Comparison of ENCODE assay signal across 28 cellular contexts in genomic region chr12:116448165-116448756, GRCh38.
"Had no signal": no experiment of that assay in that cellular context is flagged by ENCODE, and none has a peak within 500 bp of the region (broad histone marks: within the 10 kb centered on the region; RNA-seq: fewer than 3 reads in every experiment).

No MANE protein-coding gene starts in this region.

- H3K4me1 Mint-ChIP-seq: central memory CD8-positive, alpha-beta T cell had no signal

- H3K9me3 Mint-ChIP-seq: activated CD4-positive, alpha-beta memory T cell treated with anti-CD3 and anti-CD28 coated beads for 36 hours; activated CD4-positive, alpha-beta T cell treated with anti-CD3 and anti-CD28 coated beads, Interleukin-2, amount 10 ng/mL, durations not matched to agents 7 days and 5 days; activated naive CD4-positive, alpha-beta T cell treated with anti-CD3 and anti-CD28 coated beads, Interleukin-2, amount 50 U/mL, for 72 hours; activated naive CD8-positive, alpha-beta T cell treated with anti-CD3 and anti-CD28 coated beads, Interleukin-2, amount 50 U/mL, for 24 hours; activated T-cell treated with anti-CD3 and anti-CD28 coated beads, Interleukin-2, amount 50 U/mL, for 4 hours; central memory CD8-positive, alpha-beta T cell; T-helper 1 cell treated with Interleukin-12 subunit alpha and Interleukin-12 subunit beta and Interleukin-4 antibody, amounts not matched to agents 30 μg/mL and 1 μg/mL, for 36 hours had no signal

- H3K4me3 ChIP-seq: ascending aorta, body of pancreas had no signal

- H3K4me1 ChIP-seq: ascending aorta, body of pancreas had no signal

- H3K27ac Mint-ChIP-seq: activated CD4-positive, alpha-beta memory T cell treated with anti-CD3 and anti-CD28 coated beads for 36 hours; activated CD4-positive, alpha-beta T cell treated with anti-CD3 and anti-CD28 coated beads, Interleukin-2, amount 10 ng/mL, durations not matched to agents 7 days and 5 days; activated naive CD8-positive, alpha-beta T cell treated with anti-CD3 and anti-CD28 coated beads, Interleukin-2, amount 50 U/mL, for 24 hours; T-helper 1 cell treated with Interleukin-12 subunit alpha and Interleukin-12 subunit beta and Interleukin-4 antibody, amounts not matched to agents 30 μg/mL and 1 μg/mL, for 36 hours had no signal

- H3K4me3 Mint-ChIP-seq: activated CD4-positive, alpha-beta memory T cell treated with anti-CD3 and anti-CD28 coated beads for 36 hours; activated CD4-positive, alpha-beta T cell treated with anti-CD3 and anti-CD28 coated beads, Interleukin-2, amount 10 ng/mL, durations not matched to agents 7 days and 5 days; activated naive CD8-positive, alpha-beta T cell treated with anti-CD3 and anti-CD28 coated beads, Interleukin-2, amount 50 U/mL, for 24 hours; activated T-cell treated with anti-CD3 and anti-CD28 coated beads, Interleukin-2, amount 50 U/mL, for 4 hours; central memory CD8-positive, alpha-beta T cell; T-helper 1 cell treated with Interleukin-12 subunit alpha and Interleukin-12 subunit beta and Interleukin-4 antibody, amounts not matched to agents 30 μg/mL and 1 μg/mL, for 36 hours had no signal

- DNase-seq: activated CD4-positive, alpha-beta memory T cell treated with anti-CD3 and anti-CD28 coated beads for 36 hours; activated CD4-positive, alpha-beta T cell treated with anti-CD3 and anti-CD28 coated beads, Interleukin-2, amount 10 ng/mL, durations not matched to agents 7 days and 5 days; activated CD4-positive, CD25-positive, alpha-beta regulatory T cell; activated CD8-positive, alpha-beta memory T cell treated with anti-CD3 and anti-CD28 coated beads for 24 hours; activated effector memory CD4-positive, alpha-beta T cell treated with anti-CD3 and anti-CD28 coated beads, Interleukin-2, amount 50 U/mL, for 16 hours; activated naive CD4-positive, alpha-beta T cell treated with Interleukin-2 at 50 U/mL for 16 hours; activated naive CD8-positive, alpha-beta T cell treated with anti-CD3 and anti-CD28 coated beads, Interleukin-2, amount 50 U/mL, for 24 hours; activated T-cell treated with anti-CD3 and anti-CD28 coated beads, Interleukin-2, amount 50 U/mL, for 4 hours; amniotic stem cell; body of pancreas; MM.1S; NCI-H1105; NCI-H1436; NCI-H1694 treated with DMSO at 0.1 percent for 48 hours; NCI-H2029 treated with DMSO at 0.1 percent for 48 hours; NCI-H345; NCI-H510A; NCI-H526 treated with DMSO at 0.1 percent for 48 hours; NK-92 treated with Interleukin-12 subunit alpha and Interleukin-12 subunit beta, amount 100 ng/mL, for 24 hours; OCI-M1; SHP77 treated with DMSO at 0.1 percent for 48 hours; T-helper 9 cell had no signal

- H3K27me3 Mint-ChIP-seq: activated CD4-positive, alpha-beta memory T cell treated with anti-CD3 and anti-CD28 coated beads for 36 hours; activated CD4-positive, alpha-beta T cell treated with anti-CD3 and anti-CD28 coated beads, Interleukin-2, amount 10 ng/mL, durations not matched to agents 7 days and 5 days; activated naive CD8-positive, alpha-beta T cell treated with anti-CD3 and anti-CD28 coated beads, Interleukin-2, amount 50 U/mL, for 24 hours; central memory CD8-positive, alpha-beta T cell had no signal

- H3K27me3 ChIP-seq: ascending aorta, body of pancreas had no signal

- H3K9me3 ChIP-seq: ascending aorta, body of pancreas had no signal

- FAIRE-seq: RCC 7860 had no signal

- H3K36me3 ChIP-seq: ascending aorta had no signal

- ATAC-seq: activated naive CD4-positive, alpha-beta T cell treated with anti-CD3 and anti-CD28 coated beads, Interleukin-2, amount 50 U/mL, for 72 hours; activated naive CD8-positive, alpha-beta T cell treated with anti-CD3 and anti-CD28 coated beads, Interleukin-2, amount 50 U/mL, for 24 hours; activated T-cell treated with anti-CD3 and anti-CD28 coated beads, Interleukin-2, amount 50 U/mL, for 4 hours; body of pancreas had no signal

- H3K36me3 Mint-ChIP-seq: activated CD4-positive, alpha-beta memory T cell treated with anti-CD3 and anti-CD28 coated beads for 36 hours; activated naive CD4-positive, alpha-beta T cell treated with anti-CD3 and anti-CD28 coated beads, Interleukin-2, amount 50 U/mL, for 72 hours had no signal

- H3K27ac ChIP-seq: ascending aorta, body of pancreas, VCaP had no signal
